ENCODE assay signal across 8 cellular contexts in the genomic region with DNA sequence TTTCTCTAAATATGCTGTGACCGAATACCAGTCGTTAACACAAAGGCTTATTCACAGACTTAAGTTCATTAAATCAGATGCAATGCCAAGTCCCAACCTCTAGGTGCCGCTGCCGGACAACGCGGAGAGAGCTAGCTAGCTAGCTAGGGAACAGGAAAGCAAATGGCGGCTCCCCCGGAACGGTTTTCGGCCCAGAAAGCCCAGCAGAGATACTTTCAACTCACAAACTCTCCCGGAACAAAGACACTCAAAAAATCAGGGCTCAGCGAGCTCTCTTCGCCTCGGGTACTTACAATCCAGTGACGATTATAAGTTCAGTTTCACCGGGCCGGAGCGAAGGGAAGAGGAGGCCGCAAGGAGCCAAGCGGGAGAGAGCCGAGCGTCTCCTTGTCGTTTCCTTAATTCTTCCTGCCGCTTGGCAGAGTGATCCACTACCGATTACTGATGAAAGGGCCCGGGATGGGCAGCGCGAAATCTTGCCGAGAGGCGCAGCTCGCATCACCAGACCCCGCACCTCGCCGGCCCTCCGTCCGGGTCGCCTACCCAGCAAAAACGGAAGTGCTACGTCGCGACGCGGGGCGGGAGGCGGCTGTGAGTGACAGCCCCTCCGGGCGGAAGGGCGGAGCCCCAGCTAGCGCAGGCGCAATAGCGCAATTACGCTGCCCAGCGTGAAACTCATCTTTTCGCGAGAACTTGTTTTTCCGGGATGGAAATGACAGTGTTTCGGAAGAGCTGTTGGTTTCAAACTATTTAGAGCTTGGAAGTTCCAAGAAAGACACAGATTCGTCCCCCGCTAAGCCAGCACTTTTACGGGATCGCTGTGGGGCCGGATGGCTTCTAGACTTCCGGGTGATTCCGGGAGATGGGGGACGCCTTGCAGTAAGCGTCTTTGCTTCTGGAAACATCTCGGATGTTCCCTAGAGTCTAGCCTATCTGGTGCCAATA. TPM values are rescaled to one million over a fixed set of nuclear protein-coding genes. Genes with fewer than 3 reads are reported as not detected.
DNase-seq lines count a peak whose midpoint lies in the region; ATAC-seq and TF ChIP-seq lines count a peak whose summit lies in the region.

A gene with protein sequence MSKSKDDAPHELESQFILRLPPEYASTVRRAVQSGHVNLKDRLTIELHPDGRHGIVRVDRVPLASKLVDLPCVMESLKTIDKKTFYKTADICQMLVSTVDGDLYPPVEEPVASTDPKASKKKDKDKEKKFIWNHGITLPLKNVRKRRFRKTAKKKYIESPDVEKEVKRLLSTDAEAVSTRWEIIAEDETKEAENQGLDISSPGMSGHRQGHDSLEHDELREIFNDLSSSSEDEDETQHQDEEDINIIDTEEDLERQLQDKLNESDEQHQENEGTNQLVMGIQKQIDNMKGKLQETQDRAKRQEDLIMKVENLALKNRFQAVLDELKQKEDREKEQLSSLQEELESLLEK (minus strand): TSS at position 560 of the 945 bp plus-strand sequence. CDS start 740 bp downstream, outside the sequence.

- TF ChIP-seq POLR2A in GM19099 (IDR thresholded peaks at IDR 0.05; ENCODE audit: extremely low read depth, insufficient read length, low read depth): peak; percentile 98

- H3K27me3 ChIP-seq in BE2C (no peaks in the 10 kb centered on the region), kidney epithelial cell (ENCODE audit: control insufficient read depth, insufficient read depth, low read length) (no peaks in the 10 kb centered on the region)

- peaks cover 11% of the 10 kb centered on the region for H3K9me3 ChIP-seq in BE2C

- H3K36me3 ChIP-seq in BE2C (peaks cover 45% of the 10 kb centered on the region), kidney epithelial cell (ENCODE audit: control insufficient read depth, insufficient read depth, low read length) (no peaks in the 10 kb centered on the region)

- H3K4me3 ChIP-seq in BE2C (ENCODE audit: low read depth, low read length): peak within 1 kb of the TSS; percentile 100
- peak within 1 kb of the TSS; percentile 69 for H3K4me3 ChIP-seq in kidney epithelial cell (ENCODE audit: low read depth, low read length)

- peak; percentile 96 for ATAC-seq in HG03432 (IDR thresholded peaks at IDR 0.05; ENCODE audit: unreplicated experiment)

- TF ChIP-seq CTCF in BE2C (IDR thresholded peaks at IDR 0.05; ENCODE audit: low read depth, low read length) (peak; percentile 93), kidney epithelial cell (IDR thresholded peaks at IDR 0.05; ENCODE audit: insufficient read depth, low read length, poor library complexity, severe bottlenecking) (peak; percentile 85)

- DNase-seq in BE2C (peak; percentile 96), NCI-H510A (lab: John Stamatoyannopoulos, UW) (peak; percentile 57), cerebellum (ENCODE audit: low spot score) (peak; percentile 90), kidney epithelial cell (ENCODE audit: low read depth) (peak; percentile 62)
- DNase-seq in activated CD4-positive, alpha-beta T cell treated with anti-CD3 and anti-CD28 coated beads for 1 hour: peak; percentile 87
- peak; percentile 83 to 88 for DNase-seq in stimulated activated CD4-positive, alpha-beta T cell treated with anti-CD3 and anti-CD28 coated beads, Interleukin-15, amount 100 ng/mL, for 48 hours (ENCODE audit: low read depth in 2 of 2)

- H3K4me1 ChIP-seq in BE2C: no peaks in the 10 kb centered on the region

RNA-seq across cellular contexts. Expression of the gene that starts here (rescaled TPM):
- polyA plus RNA-seq in BE2C (2012; ENCODE audit: insufficient read depth, insufficient read length, low read depth): 299 TPM
- total RNA-seq in cerebellum (63.2 TPM), kidney epithelial cell (72.6 and 78.0 TPM in 2 replicates)

Comparison
In these comparisons a context has a peak if more than half of its experiments do, and no peak if none do; other contexts are left out.
1. Peak in every context shown above with its lines: DNase-seq, ATAC-seq and H3K4me3 ChIP-seq.